In genomic region chr6:167748458-167749379, GRCh38 we compare ENCODE assay signal across 26 cellular contexts.
DNase-seq lines count a peak whose midpoint lies in the region; ATAC-seq and TF ChIP-seq lines count a peak whose summit lies in the region.
"Had no signal": no experiment of that assay in that cellular context is flagged by ENCODE, and none has a peak within 500 bp of the region (broad histone marks: within the 10 kb centered on the region; RNA-seq: fewer than 3 reads in every experiment).

No MANE protein-coding gene starts in this region.

- TF ChIP-seq CTCF in omental fat pad (IDR thresholded peaks at IDR 0.05): no peak

- H3K4me1 ChIP-seq in BLaER1 treated with 17β-estradiol and CSF1 and Interleukin-3, amounts not matched to agents 10 nM and 100 nM: peaks cover 43 to 77% (median 70%) of the 10 kb centered on the region in 10 experiments
- H3K4me1 ChIP-seq: A549, psoas muscle had no signal

- intact Hi-C loops in activated naive CD4-positive, alpha-beta T cell treated with anti-CD3 and anti-CD28 coated beads for 36 hours (cut with micrococcal nuclease): no loop called here

- no peaks in the 10 kb centered on the region for H3K36me3 Mint-ChIP-seq in activated naive CD4-positive, alpha-beta T cell treated with anti-CD3 and anti-CD28 coated beads for 36 hours (ENCODE audit: low read depth)
- H3K36me3 Mint-ChIP-seq: activated naive CD8-positive, alpha-beta T cell treated with anti-CD3 and anti-CD28 coated beads for 36 hours; CD8-positive, alpha-beta memory T cell had no signal

- H3K4me2 ChIP-seq in BLaER1 treated with 17β-estradiol and CSF1 and Interleukin-3, amounts not matched to agents 10 nM and 100 nM: peak overlapping the region; percentile 66 to 90 (median 85)
- H3K4me2 ChIP-seq: A549 had no signal

- peak; percentile 22 for ATAC-seq in omental fat pad (ENCODE audit: low FRiP score)
- ATAC-seq: A549; activated CD8-positive, alpha-beta T cell treated with anti-CD3 and anti-CD28 coated beads, Interleukin-2, amount 10 ng/mL, durations not matched to agents 7 days and 5 days; psoas muscle; stimulated activated naive CD8-positive, alpha-beta T cell treated with anti-CD3 and anti-CD28 coated beads, Interleukin-15, amount 100 ng/mL, for 72 hours had no signal

- CTCF ChIA-PET in activated naive CD4-positive, alpha-beta T cell treated with anti-CD3 and anti-CD28 coated beads for 36 hours (lab: Charles Lee): no interaction called here

- in situ Hi-C loops in ACHN (cut with HindIII; ENCODE audit: low pct_ligation_motif_present, low pct_unique_long_range_greater_than_20kb, low sequenced_read_pairs): no loop called here

- H3K9ac ChIP-seq in BLaER1 treated with 17β-estradiol and CSF1 and Interleukin-3, amounts not matched to agents 10 nM and 100 nM: peak overlapping the region in 6 of 11 experiments; percentile 5 to 68 (median 46); a peak in 6 of 22 replicates

- H4K20me1 ChIP-seq in BLaER1 treated with 17β-estradiol and CSF1 and Interleukin-3, amounts not matched to agents 10 nM and 100 nM: no peaks in the 10 kb centered on the region

- DNase-seq in amniotic epithelial cell (ENCODE audit: low read depth) (peak; percentile 1), kidney tubule cell (ENCODE audit: low spot score) (peak; percentile 38), omental fat pad (ENCODE audit: low spot score) (no peak), ACHN (no peak), NCI-H510A (lab: John Stamatoyannopoulos, UW) (no peak), D341Med (ENCODE audit: low spot score) (no peak)
- no peak for DNase-seq in activated naive CD4-positive, alpha-beta T cell treated with anti-CD3 and anti-CD28 coated beads for 36 hours
- DNase-seq: activated CD4-positive, alpha-beta T cell treated with anti-CD3 and anti-CD28 coated beads for 1 hour; activated CD8-positive, alpha-beta T cell treated with anti-CD3 and anti-CD28 coated beads, Interleukin-2, amount 10 ng/mL, durations not matched to agents 7 days and 5 days; activated effector memory CD4-positive, alpha-beta T cell treated with Interleukin-2 at 50 U/mL for 16 hours; activated naive CD8-positive, alpha-beta T cell treated with anti-CD3 and anti-CD28 coated beads for 36 hours; activated T-cell treated with anti-CD3 and anti-CD28 coated beads for 4 hours; CD8-positive, alpha-beta memory T cell; dorsolateral prefrontal cortex; NCI-H1092; NCI-H187; NCI-H2171 treated with DMSO at 0.1 percent for 48 hours; NCI-H524 treated with DMSO at 0.1 percent for 48 hours; psoas muscle; stimulated activated naive CD8-positive, alpha-beta T cell treated with anti-CD3 and anti-CD28 coated beads, Interleukin-15, amount 100 ng/mL, for 72 hours had no signal

- H3K27ac ChIP-seq in BLaER1 treated with 17β-estradiol and CSF1 and Interleukin-3, amounts not matched to agents 10 nM and 100 nM: peak overlapping the region in 9 of 11 experiments; percentile 54 to 79 (median 72); a peak in 16 of 22 replicates
- H3K27ac ChIP-seq: A549, dorsolateral prefrontal cortex, psoas muscle, tibial nerve had no signal

- H3K4me3 ChIP-seq in BLaER1 treated with 17β-estradiol and CSF1 and Interleukin-3, amounts not matched to agents 10 nM and 100 nM: peak overlapping the region in 2 of 10 experiments; percentile 13 to 20; a peak in 3 of 20 replicates
- H3K4me3 ChIP-seq: A549, dorsolateral prefrontal cortex, lung, psoas muscle, tibial nerve had no signal

- peaks cover 4 to 30% (median 21%) of the 10 kb centered on the region in 11 experiments for H3K9me3 ChIP-seq in BLaER1 treated with 17β-estradiol and CSF1 and Interleukin-3, amounts not matched to agents 10 nM and 100 nM (replicated peaks in 1 of 11)
- H3K9me3 ChIP-seq: A549, psoas muscle had no signal

- H3K4me3 Mint-ChIP-seq in activated naive CD4-positive, alpha-beta T cell treated with anti-CD3 and anti-CD28 coated beads for 36 hours: no peak overlapping the region
- H3K4me3 Mint-ChIP-seq: activated CD8-positive, alpha-beta T cell treated with anti-CD3 and anti-CD28 coated beads, Interleukin-2, amount 10 ng/mL, durations not matched to agents 7 days and 5 days; activated naive CD8-positive, alpha-beta T cell treated with anti-CD3 and anti-CD28 coated beads for 36 hours; CD8-positive, alpha-beta memory T cell; central memory CD8-positive, alpha-beta T cell; stimulated activated naive CD8-positive, alpha-beta T cell treated with anti-CD3 and anti-CD28 coated beads, Interleukin-15, amount 100 ng/mL, for 72 hours; T-helper 1 cell treated with Interleukin-12 subunit alpha and Interleukin-12 subunit beta and Interleukin-4 antibody, amounts not matched to agents 30 μg/mL and 1 μg/mL, for 36 hours had no signal

- no peak overlapping the region for H3K27ac Mint-ChIP-seq in activated naive CD4-positive, alpha-beta T cell treated with anti-CD3 and anti-CD28 coated beads for 36 hours
- H3K27ac Mint-ChIP-seq: activated CD8-positive, alpha-beta T cell treated with anti-CD3 and anti-CD28 coated beads, Interleukin-2, amount 10 ng/mL, durations not matched to agents 7 days and 5 days; activated naive CD8-positive, alpha-beta T cell treated with anti-CD3 and anti-CD28 coated beads for 36 hours; CD8-positive, alpha-beta memory T cell; T-helper 1 cell treated with Interleukin-12 subunit alpha and Interleukin-12 subunit beta and Interleukin-4 antibody, amounts not matched to agents 30 μg/mL and 1 μg/mL, for 36 hours had no signal

- H3K27me3 Mint-ChIP-seq in activated naive CD4-positive, alpha-beta T cell treated with anti-CD3 and anti-CD28 coated beads for 36 hours (ENCODE audit: low read depth): peaks cover 6% of the 10 kb centered on the region

- no peaks in the 10 kb centered on the region for H3K27me3 ChIP-seq in BLaER1 treated with 17β-estradiol and CSF1 and Interleukin-3, amounts not matched to agents 10 nM and 100 nM
- H3K27me3 ChIP-seq: tibial nerve had no signal

- H3K9me3 Mint-ChIP-seq in activated naive CD4-positive, alpha-beta T cell treated with anti-CD3 and anti-CD28 coated beads for 36 hours: no peaks in the 10 kb centered on the region
- H3K9me3 Mint-ChIP-seq: activated naive CD8-positive, alpha-beta T cell treated with anti-CD3 and anti-CD28 coated beads for 36 hours; central memory CD8-positive, alpha-beta T cell; stimulated activated naive CD8-positive, alpha-beta T cell treated with anti-CD3 and anti-CD28 coated beads, Interleukin-15, amount 100 ng/mL, for 72 hours; T-helper 1 cell treated with Interleukin-12 subunit alpha and Interleukin-12 subunit beta and Interleukin-4 antibody, amounts not matched to agents 30 μg/mL and 1 μg/mL, for 36 hours had no signal

- peaks cover 0 to 4% (median 0%) of the 10 kb centered on the region in 11 experiments; a peak in 2 of 22 replicates for H3K36me3 ChIP-seq in BLaER1 treated with 17β-estradiol and CSF1 and Interleukin-3, amounts not matched to agents 10 nM and 100 nM
- H3K36me3 ChIP-seq: tibial nerve had no signal

- no peaks in the 10 kb centered on the region for H3K4me1 Mint-ChIP-seq in activated naive CD4-positive, alpha-beta T cell treated with anti-CD3 and anti-CD28 coated beads for 36 hours (ENCODE audit: low read depth)
- H3K4me1 Mint-ChIP-seq: activated naive CD8-positive, alpha-beta T cell treated with anti-CD3 and anti-CD28 coated beads for 36 hours; CD8-positive, alpha-beta memory T cell; central memory CD8-positive, alpha-beta T cell; stimulated activated naive CD8-positive, alpha-beta T cell treated with anti-CD3 and anti-CD28 coated beads, Interleukin-15, amount 100 ng/mL, for 72 hours had no signal

Comparison
In these comparisons a context has a peak if more than half of its experiments do, and no peak if none do; other contexts are left out.
1. DNase-seq: peak in amniotic epithelial cell (single experiment) and kidney tubule cell (single experiment); none in omental fat pad (single experiment), ACHN (single experiment), NCI-H510A (single experiment), D341Med (single experiment) and activated naive CD4-positive, alpha-beta T cell treated with anti-CD3 and anti-CD28 coated beads for 36 hours (single experiment).